In genomic region chr16:49834496-49835009, GRCh38 we compare ENCODE assay signal across 11 cellular contexts. TPM values are rescaled to one million over a fixed set of nuclear protein-coding genes. Genes with fewer than 3 reads are reported as not detected.
A peak's percentile ranks its signal among the peaks of the same experiment; 100 is the strongest.
DNase-seq lines count a peak whose midpoint lies in the region; ATAC-seq, FAIRE-seq and TF ChIP-seq lines count a peak whose summit lies in the region.
"Had no signal": no experiment of that assay in that cellular context is flagged by ENCODE, and none has a peak within 500 bp of the region (broad histone marks: within the 10 kb centered on the region; RNA-seq: fewer than 3 reads in every experiment).

No MANE protein-coding gene starts in this region.

- ATAC-seq in HG03280 (IDR thresholded peaks at IDR 0.05; ENCODE audit: unreplicated experiment) (no peak), HG03439 (IDR thresholded peaks at IDR 0.05; ENCODE audit: unreplicated experiment) (no peak)
- ATAC-seq: left lobe of liver, T-cell had no signal

- no peaks in the 10 kb centered on the region for H3K9me3 ChIP-seq in HUES48 (ENCODE audit: control insufficient read depth, insufficient read depth, low read length)
- H3K9me3 ChIP-seq in endodermal cell (ENCODE audit: control insufficient read depth, low read length) = no peaks in the 10 kb centered on the region

- FAIRE-seq in RCC 7860 (lab: Jason Lieb, UNC) = no peak

- H3K27ac Mint-ChIP-seq in endodermal cell = no peak overlapping the region
- H3K27ac Mint-ChIP-seq: T-cell had no signal

- no peaks in the 10 kb centered on the region for H3K9me3 Mint-ChIP-seq in endodermal cell
- H3K9me3 Mint-ChIP-seq: H9, T-cell had no signal

- peaks cover 54% of the 10 kb centered on the region for H3K4me1 Mint-ChIP-seq in endodermal cell
- H3K4me1 Mint-ChIP-seq: T-cell had no signal

- 50 to 67% methylated on average over 1 to 18 of the region's 18 CpGs for WGBS in endodermal cell (ENCODE audit: insufficient coverage in 1 of 2, insufficient read length in 1 of 2), 2 experiments

- H3K4me3 ChIP-seq in HUES48 (ENCODE audit: low read depth, low read length) (no peak overlapping the region), endodermal cell (ENCODE audit: low read length) (no peak overlapping the region), skin epidermis (no peak overlapping the region)

- TF ChIP-seq CTCF in endodermal cell (conservative IDR thresholded peaks at IDR 0.05) = no peak

- H3K36me3 ChIP-seq in HUES48 (ENCODE audit: control insufficient read depth, insufficient read depth, low read length) = no peaks in the 10 kb centered on the region
- H3K36me3 ChIP-seq in endodermal cell (ENCODE audit: control insufficient read depth, insufficient read depth, low read length) = no peaks in the 10 kb centered on the region

- peak; percentile 72 for DNase-seq in endodermal cell
- DNase-seq in medulla oblongata (ENCODE audit: extremely low spot score) = peak; percentile 75
- no peak for DNase-seq in stimulated activated CD4-positive, alpha-beta T cell treated with anti-CD3 and anti-CD28 coated beads, Interleukin-2, amount 100 ng/mL, for 48 hours
- no peak for DNase-seq in RCC 7860 (ENCODE audit: low spot score)
- DNase-seq: H9, T-cell had no signal

- H3K27me3 ChIP-seq in HUES48 (ENCODE audit: control insufficient read depth, insufficient read depth, low read length) = no peaks in the 10 kb centered on the region
- H3K27me3 ChIP-seq in endodermal cell (ENCODE audit: control insufficient read depth, insufficient read depth, low read length, poor library complexity, severe bottlenecking) = no peaks in the 10 kb centered on the region

- H3K9ac ChIP-seq in HUES48 (ENCODE audit: low read depth, low read length) = no peak overlapping the region
- H3K9ac ChIP-seq in endodermal cell (ENCODE audit: extremely low read depth, low read length, poor library complexity, severe bottlenecking) = no peak overlapping the region

- H3K27ac ChIP-seq in HUES48 (ENCODE audit: low read depth, low read length) (peak overlapping the region; percentile 47), endodermal cell (ENCODE audit: low read depth, low read length) (peak overlapping the region; percentile 82), skin epidermis (peak overlapping the region in 19 of 21 experiments; percentile 13 to 86 (median 73))

- H3K4me1 ChIP-seq in HUES48 (ENCODE audit: control insufficient read depth, insufficient read depth, low read length) = peaks cover 64% of the 10 kb centered on the region
- H3K4me1 ChIP-seq in endodermal cell (ENCODE audit: control insufficient read depth, insufficient read depth, low read length) = peaks cover 24% of the 10 kb centered on the region

- no peaks in the 10 kb centered on the region for H3K27me3 Mint-ChIP-seq in endodermal cell (ENCODE audit: insufficient read depth)

- no peak overlapping the region for H3K4me3 Mint-ChIP-seq in endodermal cell
- H3K4me3 Mint-ChIP-seq: T-cell had no signal

- no peaks in the 10 kb centered on the region for H3K36me3 Mint-ChIP-seq in endodermal cell (ENCODE audit: low read depth)
- H3K36me3 Mint-ChIP-seq: T-cell had no signal

RNA-seq across cellular contexts. Expression of gene ZNF423, which starts 21.4 kb away (rescaled TPM):
- total RNA-seq in endodermal cell = 10 to 100 TPM; 30.3 to 41.9 TPM
- polyA plus RNA-seq in endodermal cell (2013, experiment 1 of 2) = 58.6 TPM
- 54.0 TPM for polyA plus RNA-seq in endodermal cell (2013, experiment 2 of 2)

Comparison
In these comparisons a context has a peak if more than half of its experiments do, and no peak if none do; other contexts are left out.
1. DNase-seq: peak in endodermal cell (single experiment) and medulla oblongata (single experiment); none in stimulated activated CD4-positive, alpha-beta T cell treated with anti-CD3 and anti-CD28 coated beads, Interleukin-2, amount 100 ng/mL, for 48 hours (0 of 2) and RCC 7860 (single experiment).
2. Peak in every context shown above with its lines, with median percentiles within 50 percentile points of each other: H3K27ac ChIP-seq.